In the genomic region with DNA sequence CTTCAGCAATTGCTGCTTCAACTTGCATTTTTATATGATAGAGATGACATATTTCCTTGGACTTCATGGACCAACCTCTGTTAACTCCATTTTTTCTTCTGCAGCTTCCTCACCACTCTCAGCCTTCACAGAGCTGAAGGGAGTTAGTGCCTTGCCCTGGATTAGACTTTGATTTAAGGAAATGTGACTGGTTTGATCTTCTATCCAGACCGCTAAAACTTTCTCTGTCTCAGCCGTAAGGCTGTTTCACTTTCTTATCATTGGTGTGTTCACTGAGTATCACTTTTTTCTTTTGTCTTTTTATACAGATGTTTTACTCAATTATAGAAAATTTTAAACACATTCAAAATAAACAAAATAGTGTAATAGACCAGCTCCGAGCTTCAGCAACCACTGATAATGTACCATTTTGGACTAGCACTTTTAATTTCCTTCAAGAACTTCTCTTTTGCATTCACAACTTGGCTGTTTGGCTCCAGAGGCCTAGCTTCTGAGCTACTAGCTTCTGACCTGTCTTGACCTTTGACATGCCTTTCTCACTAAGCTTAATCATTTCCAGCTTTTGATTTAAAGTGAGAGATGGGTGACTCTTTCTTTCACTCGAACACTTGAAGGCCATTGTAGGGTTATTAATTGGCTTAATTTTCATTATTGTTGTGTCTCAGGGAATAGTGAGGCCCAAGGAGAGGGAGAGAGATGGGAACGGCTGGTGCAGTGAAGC, we compare ENCODE assay signal across 8 cellular contexts. TPM values are rescaled to one million over a fixed set of nuclear protein-coding genes. Genes with fewer than 3 reads are reported as not detected.
DNase-seq lines count a peak whose midpoint lies in the region; ATAC-seq and TF ChIP-seq lines count a peak whose summit lies in the region.

No MANE protein-coding gene starts in this region.

- ATAC-seq in GM18502 (IDR thresholded peaks at IDR 0.05; ENCODE audit: poor library complexity, unreplicated experiment) (peak; percentile 27), GM21529 (IDR thresholded peaks at IDR 0.05; ENCODE audit: unreplicated experiment) (peak; percentile 25), memory B cell (ENCODE audit: low read depth) (no peak), HG02938 (IDR thresholded peaks at IDR 0.05; ENCODE audit: unreplicated experiment) (no peak)

- no peak for DNase-seq in memory B cell (ENCODE audit: low spot score in 2 of 2)
- no peak for DNase-seq in suprapubic skin (ENCODE audit: low spot score in 2 of 2)
- DNase-seq in effector CD4-positive, alpha-beta T cell: no peak
- no peak for DNase-seq in LoVo (ENCODE audit: low spot score)

- no peak for TF ChIP-seq EP300 in suprapubic skin (IDR thresholded peaks at IDR 0.05)

- TF ChIP-seq CTCF in OCI-LY3 (IDR thresholded peaks at IDR 0.05; ENCODE audit: low read depth, low read length) (no peak), suprapubic skin (IDR thresholded peaks at IDR 0.05) (no peak)

- H3K4me3 Mint-ChIP-seq in memory B cell: peak overlapping the region; percentile 22

- H3K27ac ChIP-seq in OCI-LY3 (ENCODE audit: low read length): no peak overlapping the region
- H3K27ac ChIP-seq in suprapubic skin: no peak overlapping the region

- H3K4me3 ChIP-seq in OCI-LY3 (ENCODE audit: low read length) (peak overlapping the region; percentile 40), suprapubic skin (no peak overlapping the region)

- H3K79me2 ChIP-seq in OCI-LY3 (ENCODE audit: low read length): peaks cover 81% of the 10 kb centered on the region

- peak overlapping the region; percentile 78 for H3K27ac Mint-ChIP-seq in memory B cell

- no peak overlapping the region for H3K9ac ChIP-seq in OCI-LY3 (ENCODE audit: low read length)

- WGBS in suprapubic skin: 82% methylated on average over 5 of the region's 5 CpGs

- TF ChIP-seq POLR2A in suprapubic skin (IDR thresholded peaks at IDR 0.05): no peak

- H4K20me1 ChIP-seq in OCI-LY3 (ENCODE audit: insufficient read depth, low read length): peaks cover 13% of the 10 kb centered on the region

- no peaks in the 10 kb centered on the region for H3K27me3 ChIP-seq in OCI-LY3 (ENCODE audit: low read depth, low read length)
- no peaks in the 10 kb centered on the region for H3K27me3 ChIP-seq in suprapubic skin

- H3K4me1 ChIP-seq in OCI-LY3 (ENCODE audit: low read length) (peaks cover 50% of the 10 kb centered on the region), suprapubic skin (peaks cover 49% of the 10 kb centered on the region)

- H2AFZ ChIP-seq in OCI-LY3 (ENCODE audit: low read depth, low read length): no peak overlapping the region

- no peaks in the 10 kb centered on the region for H3K27me3 Mint-ChIP-seq in memory B cell

- H3K36me3 Mint-ChIP-seq in memory B cell: peaks cover 2% of the 10 kb centered on the region

- H3K9me3 ChIP-seq in OCI-LY3 (ENCODE audit: insufficient read depth, low read length) (no peaks in the 10 kb centered on the region), suprapubic skin (no peaks in the 10 kb centered on the region)

- H3K4me1 Mint-ChIP-seq in memory B cell: peaks cover 46% of the 10 kb centered on the region

- no peaks in the 10 kb centered on the region for H3K9me3 Mint-ChIP-seq in memory B cell

- H3K36me3 ChIP-seq in OCI-LY3 (replicated peaks; ENCODE audit: low read depth, low read length) (no peaks in the 10 kb centered on the region), suprapubic skin (no peaks in the 10 kb centered on the region)

- peak overlapping the region; percentile 50 for H3K4me2 ChIP-seq in OCI-LY3 (ENCODE audit: low read length)

RNA-seq across cellular contexts. Expression of a gene that starts 9.3 kb away (rescaled TPM):
- total RNA-seq in suprapubic skin: 10 to 100 TPM; 45.7 to 75.7 (median 53.5) TPM

Comparison
In these comparisons a context has a peak if more than half of its experiments do, and no peak if none do; other contexts are left out.
1. ATAC-seq: peak in GM18502 (single experiment) and GM21529 (single experiment); none in memory B cell (single experiment) and HG02938 (single experiment).